8 cellular contexts compared by ENCODE assay signal in genomic region chr17:8630802-8631553, GRCh38. TPM values are rescaled to one million over a fixed set of nuclear protein-coding genes. Genes with fewer than 3 reads are reported as not detected.
A peak's percentile ranks its signal among the peaks of the same experiment; 100 is the strongest.
DNase-seq lines count a peak whose midpoint lies in the region; ATAC-seq and TF ChIP-seq lines count a peak whose summit lies in the region.

No MANE protein-coding gene starts in this region.

- no peaks in the 10 kb centered on the region for H3K27me3 ChIP-seq in aorta (ENCODE audit: control insufficient read depth in 1 of 2, insufficient read depth in 2 of 2, low read length in 1 of 2)

- TF ChIP-seq CTCF in GM12873 (IDR thresholded peaks at IDR 0.05; ENCODE audit: insufficient read depth, low read depth, low read length, missing control alignments), result peak; percentile 29
- peak; percentile 14 for TF ChIP-seq CTCF in astrocyte of the cerebellum (IDR thresholded peaks at IDR 0.05; ENCODE audit: low read depth, low read length, missing control alignments)

- WGBS in aorta, 2 donors, result 0 to 1% methylated on average over 67 to 85 of the region's 85 CpGs

- ATAC-seq in HG02870 (IDR thresholded peaks at IDR 0.05; ENCODE audit: unreplicated experiment), result peak; percentile 95
- ATAC-seq in aorta (ENCODE audit: low FRiP score), result peak; percentile 96

- H3K27ac ChIP-seq in aorta (ENCODE audit: low read depth in 1 of 2, low read length in 2 of 2), result peak overlapping the region; percentile 88 to 91

- no peaks in the 10 kb centered on the region for H3K9me3 ChIP-seq in aorta (ENCODE audit: control insufficient read depth, low read length)

- H3K36me3 ChIP-seq in aorta (ENCODE audit: control insufficient read depth in 1 of 2, insufficient read depth in 2 of 2, low read length in 1 of 2), result no peaks in the 10 kb centered on the region

- intact Hi-C loops in aorta (cut with DNase I), result loop anchor here in 1 of 2 donors (2.0 to 5.0 kb wide), 3 partner anchors 18 to 116 kb away; no protein-coding TSS in a partner anchor

- peak overlapping the region; percentile 99 for H3K4me3 Mint-ChIP-seq in T-helper 2 cell treated with Interferon-gamma antibody and Interleukin-4, amounts not matched to agents 5 μg/mL and 100 μg/mL, for 36 hours

- H3K4me1 ChIP-seq in aorta (ENCODE audit: control insufficient read depth in 1 of 2, insufficient read depth in 2 of 2, low read length in 2 of 2), result no peaks in the 10 kb centered on the region

- DNase-seq in NCI-H146 (lab: John Stamatoyannopoulos, UW) (peak; percentile 100), astrocyte of the cerebellum (ENCODE audit: low read depth) (peak; percentile 100), hepatic stellate cell (ENCODE audit: low spot score) (peak; percentile 99), putamen (ENCODE audit: low spot score) (peak; percentile 99), aorta (peak; percentile 98 to 99)
- DNase-seq in T-helper 2 cell treated with Interferon-gamma antibody and Interleukin-4, amounts not matched to agents 5 μg/mL and 100 μg/mL, for 36 hours (ENCODE audit: low spot score), result peak; percentile 95

- H3K4me3 ChIP-seq in astrocyte of the cerebellum (ENCODE audit: low read depth, low read length), result peak overlapping the region; percentile 94
- peak overlapping the region; percentile 56 to 61 for H3K4me3 ChIP-seq in aorta (ENCODE audit: low read length in 2 of 2)

- H3K4me1 Mint-ChIP-seq in T-helper 2 cell treated with Interferon-gamma antibody and Interleukin-4, amounts not matched to agents 5 μg/mL and 100 μg/mL, for 36 hours (ENCODE audit: low read depth), result peaks cover 7% of the 10 kb centered on the region

- peak overlapping the region; percentile 81 for H3K27ac Mint-ChIP-seq in T-helper 2 cell treated with Interferon-gamma antibody and Interleukin-4, amounts not matched to agents 5 μg/mL and 100 μg/mL, for 36 hours

- no peaks in the 10 kb centered on the region for H3K9me3 Mint-ChIP-seq in T-helper 2 cell treated with Interferon-gamma antibody and Interleukin-4, amounts not matched to agents 5 μg/mL and 100 μg/mL, for 36 hours

- H3K36me3 Mint-ChIP-seq in T-helper 2 cell treated with Interferon-gamma antibody and Interleukin-4, amounts not matched to agents 5 μg/mL and 100 μg/mL, for 36 hours (ENCODE audit: low read depth), result no peaks in the 10 kb centered on the region

- in situ Hi-C loops in astrocyte of the cerebellum (cut with HindIII; ENCODE audit: low sequenced_read_pairs), result no loop called here

- peaks cover 55% of the 10 kb centered on the region for H3K27me3 Mint-ChIP-seq in T-helper 2 cell treated with Interferon-gamma antibody and Interleukin-4, amounts not matched to agents 5 μg/mL and 100 μg/mL, for 36 hours (ENCODE audit: low read depth)

RNA-seq across cellular contexts. Expression of gene MYH10, which starts 0.5 kb away (rescaled TPM):
- 1,000 to 10,000 TPM; 1,394 to 1,963 TPM for total RNA-seq in aorta
- 100 to 1,000 TPM; 205 to 244 TPM for polyA plus RNA-seq in aorta

Comparison
In these comparisons a context has a peak if more than half of its experiments do, and no peak if none do; other contexts are left out.
1. Peak in every context shown above with its lines: DNase-seq, ATAC-seq, H3K4me3 ChIP-seq and H3K27ac ChIP-seq.